2 cellular contexts compared by ENCODE assay signal in the genomic region with DNA sequence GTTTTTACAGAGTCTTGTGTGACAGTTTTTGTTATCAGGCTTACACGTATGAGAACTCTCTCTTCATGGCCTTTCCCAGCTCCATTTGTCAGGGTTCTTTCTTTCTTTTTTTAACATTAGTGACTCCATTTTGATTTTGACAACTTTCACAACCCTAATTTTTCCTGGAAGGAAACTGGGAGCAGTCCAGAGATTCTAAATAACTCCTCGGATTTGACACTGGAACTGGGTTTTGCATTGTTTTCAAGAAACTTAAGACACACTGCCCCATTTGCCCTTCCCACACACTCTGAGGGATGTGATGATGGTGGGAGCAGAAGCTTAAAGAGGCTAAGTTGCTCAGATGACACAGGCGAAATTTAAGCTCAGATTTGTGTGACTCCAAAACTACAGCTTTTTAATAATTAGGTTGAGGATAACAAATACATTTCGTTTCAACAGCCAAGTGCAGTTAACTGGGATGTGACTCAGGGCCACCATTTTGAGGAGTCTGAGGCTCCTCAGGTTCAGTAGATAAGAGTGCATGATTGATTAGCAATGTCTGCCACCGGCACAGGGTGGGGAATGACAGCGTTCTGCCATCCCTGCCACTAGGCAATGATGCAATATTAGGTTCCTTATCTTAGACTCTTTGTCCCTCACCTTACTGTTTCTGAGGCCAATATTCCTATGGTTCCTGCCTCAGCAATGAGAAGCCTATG.
TF ChIP-seq lines count a peak whose summit lies in the region.

No MANE protein-coding gene starts in this region.

TF ChIP-seq in GM23338, 12 proteins besides CTCF, POLR2A, EP300 and RAD21 (continues in another document):
- TF ChIP-seq, protein P1, sequence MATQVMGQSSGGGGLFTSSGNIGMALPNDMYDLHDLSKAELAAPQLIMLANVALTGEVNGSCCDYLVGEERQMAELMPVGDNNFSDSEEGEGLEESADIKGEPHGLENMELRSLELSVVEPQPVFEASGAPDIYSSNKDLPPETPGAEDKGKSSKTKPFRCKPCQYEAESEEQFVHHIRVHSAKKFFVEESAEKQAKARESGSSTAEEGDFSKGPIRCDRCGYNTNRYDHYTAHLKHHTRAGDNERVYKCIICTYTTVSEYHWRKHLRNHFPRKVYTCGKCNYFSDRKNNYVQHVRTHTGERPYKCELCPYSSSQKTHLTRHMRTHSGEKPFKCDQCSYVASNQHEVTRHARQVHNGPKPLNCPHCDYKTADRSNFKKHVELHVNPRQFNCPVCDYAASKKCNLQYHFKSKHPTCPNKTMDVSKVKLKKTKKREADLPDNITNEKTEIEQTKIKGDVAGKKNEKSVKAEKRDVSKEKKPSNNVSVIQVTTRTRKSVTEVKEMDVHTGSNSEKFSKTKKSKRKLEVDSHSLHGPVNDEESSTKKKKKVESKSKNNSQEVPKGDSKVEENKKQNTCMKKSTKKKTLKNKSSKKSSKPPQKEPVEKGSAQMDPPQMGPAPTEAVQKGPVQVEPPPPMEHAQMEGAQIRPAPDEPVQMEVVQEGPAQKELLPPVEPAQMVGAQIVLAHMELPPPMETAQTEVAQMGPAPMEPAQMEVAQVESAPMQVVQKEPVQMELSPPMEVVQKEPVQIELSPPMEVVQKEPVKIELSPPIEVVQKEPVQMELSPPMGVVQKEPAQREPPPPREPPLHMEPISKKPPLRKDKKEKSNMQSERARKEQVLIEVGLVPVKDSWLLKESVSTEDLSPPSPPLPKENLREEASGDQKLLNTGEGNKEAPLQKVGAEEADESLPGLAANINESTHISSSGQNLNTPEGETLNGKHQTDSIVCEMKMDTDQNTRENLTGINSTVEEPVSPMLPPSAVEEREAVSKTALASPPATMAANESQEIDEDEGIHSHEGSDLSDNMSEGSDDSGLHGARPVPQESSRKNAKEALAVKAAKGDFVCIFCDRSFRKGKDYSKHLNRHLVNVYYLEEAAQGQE (IDR thresholded peaks at IDR 0.05; ENCODE audit: unreplicated experiment): no peak
- TF ChIP-seq, protein P2, sequence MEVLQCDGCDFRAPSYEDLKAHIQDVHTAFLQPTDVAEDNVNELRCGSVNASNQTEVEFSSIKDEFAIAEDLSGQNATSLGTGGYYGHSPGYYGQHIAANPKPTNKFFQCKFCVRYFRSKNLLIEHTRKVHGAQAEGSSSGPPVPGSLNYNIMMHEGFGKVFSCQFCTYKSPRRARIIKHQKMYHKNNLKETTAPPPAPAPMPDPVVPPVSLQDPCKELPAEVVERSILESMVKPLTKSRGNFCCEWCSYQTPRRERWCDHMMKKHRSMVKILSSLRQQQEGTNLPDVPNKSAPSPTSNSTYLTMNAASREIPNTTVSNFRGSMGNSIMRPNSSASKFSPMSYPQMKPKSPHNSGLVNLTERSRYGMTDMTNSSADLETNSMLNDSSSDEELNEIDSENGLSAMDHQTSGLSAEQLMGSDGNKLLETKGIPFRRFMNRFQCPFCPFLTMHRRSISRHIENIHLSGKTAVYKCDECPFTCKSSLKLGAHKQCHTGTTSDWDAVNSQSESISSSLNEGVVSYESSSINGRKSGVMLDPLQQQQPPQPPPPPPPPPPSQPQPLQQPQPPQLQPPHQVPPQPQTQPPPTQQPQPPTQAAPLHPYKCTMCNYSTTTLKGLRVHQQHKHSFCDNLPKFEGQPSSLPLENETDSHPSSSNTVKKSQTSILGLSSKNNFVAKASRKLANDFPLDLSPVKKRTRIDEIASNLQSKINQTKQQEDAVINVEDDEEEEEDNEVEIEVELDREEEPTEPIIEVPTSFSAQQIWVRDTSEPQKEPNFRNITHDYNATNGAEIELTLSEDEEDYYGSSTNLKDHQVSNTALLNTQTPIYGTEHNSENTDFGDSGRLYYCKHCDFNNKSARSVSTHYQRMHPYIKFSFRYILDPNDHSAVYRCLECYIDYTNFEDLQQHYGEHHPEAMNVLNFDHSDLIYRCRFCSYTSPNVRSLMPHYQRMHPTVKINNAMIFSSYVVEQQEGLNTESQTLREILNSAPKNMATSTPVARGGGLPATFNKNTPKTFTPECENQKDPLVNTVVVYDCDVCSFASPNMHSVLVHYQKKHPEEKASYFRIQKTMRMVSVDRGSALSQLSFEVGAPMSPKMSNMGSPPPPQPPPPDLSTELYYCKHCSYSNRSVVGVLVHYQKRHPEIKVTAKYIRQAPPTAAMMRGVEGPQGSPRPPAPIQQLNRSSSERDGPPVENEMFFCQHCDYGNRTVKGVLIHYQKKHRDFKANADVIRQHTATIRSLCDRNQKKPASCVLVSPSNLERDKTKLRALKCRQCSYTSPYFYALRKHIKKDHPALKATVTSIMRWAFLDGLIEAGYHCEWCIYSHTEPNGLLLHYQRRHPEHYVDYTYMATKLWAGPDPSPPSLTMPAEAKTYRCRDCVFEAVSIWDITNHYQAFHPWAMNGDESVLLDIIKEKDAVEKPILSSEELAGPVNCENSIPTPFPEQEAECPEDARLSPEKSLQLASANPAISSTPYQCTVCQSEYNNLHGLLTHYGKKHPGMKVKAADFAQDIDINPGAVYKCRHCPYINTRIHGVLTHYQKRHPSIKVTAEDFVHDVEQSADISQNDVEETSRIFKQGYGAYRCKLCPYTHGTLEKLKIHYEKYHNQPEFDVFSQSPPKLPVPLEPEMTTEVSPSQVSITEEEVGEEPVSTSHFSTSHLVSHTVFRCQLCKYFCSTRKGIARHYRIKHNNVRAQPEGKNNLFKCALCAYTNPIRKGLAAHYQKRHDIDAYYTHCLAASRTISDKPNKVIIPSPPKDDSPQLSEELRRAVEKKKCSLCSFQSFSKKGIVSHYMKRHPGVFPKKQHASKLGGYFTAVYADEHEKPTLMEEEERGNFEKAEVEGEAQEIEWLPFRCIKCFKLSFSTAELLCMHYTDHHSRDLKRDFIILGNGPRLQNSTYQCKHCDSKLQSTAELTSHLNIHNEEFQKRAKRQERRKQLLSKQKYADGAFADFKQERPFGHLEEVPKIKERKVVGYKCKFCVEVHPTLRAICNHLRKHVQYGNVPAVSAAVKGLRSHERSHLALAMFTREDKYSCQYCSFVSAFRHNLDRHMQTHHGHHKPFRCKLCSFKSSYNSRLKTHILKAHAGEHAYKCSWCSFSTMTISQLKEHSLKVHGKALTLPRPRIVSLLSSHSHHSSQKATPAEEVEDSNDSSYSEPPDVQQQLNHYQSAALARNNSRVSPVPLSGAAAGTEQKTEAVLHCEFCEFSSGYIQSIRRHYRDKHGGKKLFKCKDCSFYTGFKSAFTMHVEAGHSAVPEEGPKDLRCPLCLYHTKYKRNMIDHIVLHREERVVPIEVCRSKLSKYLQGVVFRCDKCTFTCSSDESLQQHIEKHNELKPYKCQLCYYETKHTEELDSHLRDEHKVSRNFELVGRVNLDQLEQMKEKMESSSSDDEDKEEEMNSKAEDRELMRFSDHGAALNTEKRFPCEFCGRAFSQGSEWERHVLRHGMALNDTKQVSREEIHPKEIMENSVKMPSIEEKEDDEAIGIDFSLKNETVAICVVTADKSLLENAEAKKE (CRISPR knock-in tag; IDR thresholded peaks at IDR 0.05): no peak
- TF ChIP-seq ETS1 (IDR thresholded peaks at IDR 0.05) (no peak), JUNB (IDR thresholded peaks at IDR 0.05; ENCODE audit: unreplicated experiment) (no peak), ZNF114 (CRISPR knock-in tag; IDR thresholded peaks at IDR 0.05) (no peak), CREB1 (CRISPR knock-in tag; IDR thresholded peaks at IDR 0.05; ENCODE audit: low read depth) (no peak), POLR2AphosphoS5 (IDR thresholded peaks at IDR 0.05; ENCODE audit: low read depth) (no peak), EZH2phosphoT487 (IDR thresholded peaks at IDR 0.05; ENCODE audit: unreplicated experiment) (no peak)

TF ChIP-seq in K562, 482 proteins besides CTCF, POLR2A, EP300 and RAD21 (continued from another document and continues in another):
- TF ChIP-seq IRF9 (tag; IDR thresholded peaks at IDR 0.05) (peak; percentile 74), CBX5 (IDR thresholded peaks at IDR 0.05; ENCODE audit: borderline replicate concordance, low read depth) (no peak), CXXC5 (CRISPR knock-in tag; IDR thresholded peaks at IDR 0.05) (peak; percentile 37), STAG1 (CRISPR knock-in tag; IDR thresholded peaks at IDR 0.05; ENCODE audit: borderline replicate concordance) (no peak), KDM2B (CRISPR knock-in tag; IDR thresholded peaks at IDR 0.05) (no peak), HMGN3 (IDR thresholded peaks at IDR 0.05; ENCODE audit: borderline replicate concordance, extremely low read depth, insufficient read length, low read depth, low read length) (no peak), U2AF2 (optimal IDR thresholded peaks at IDR 0.05; ENCODE audit: low read depth, low read length) (no peak), SIX5 (IDR thresholded peaks at IDR 0.05; ENCODE audit: borderline replicate concordance in 1 of 2, insufficient read depth in 1 of 2, low read depth in 1 of 2, low read length in 2 of 2) (no peak), SNIP1 (IDR thresholded peaks at IDR 0.05; ENCODE audit: low read depth) (no peak), RREB1 (CRISPR knock-in tag; IDR thresholded peaks at IDR 0.05) (no peak), KDM1A (IDR thresholded peaks at IDR 0.05) (no peak), NR2C2 (CRISPR knock-in tag; IDR thresholded peaks at IDR 0.05) (no peak), NR2C2 (tag; IDR thresholded peaks at IDR 0.05) (0 out of 2 replicates have a peak, but pooled peaks have one; percentile 13), ZNF655 (CRISPR knock-in tag; IDR thresholded peaks at IDR 0.05) (no peak), RBM39 (optimal IDR thresholded peaks at IDR 0.05; ENCODE audit: low read depth, low read length) (no peak), ZNF316 (IDR thresholded peaks at IDR 0.05) (no peak), RB1 (IDR thresholded peaks at IDR 0.05; ENCODE audit: low read depth) (no peak), ZBTB2 (IDR thresholded peaks at IDR 0.05) (no peak)
- TF ChIP-seq, protein P3, sequence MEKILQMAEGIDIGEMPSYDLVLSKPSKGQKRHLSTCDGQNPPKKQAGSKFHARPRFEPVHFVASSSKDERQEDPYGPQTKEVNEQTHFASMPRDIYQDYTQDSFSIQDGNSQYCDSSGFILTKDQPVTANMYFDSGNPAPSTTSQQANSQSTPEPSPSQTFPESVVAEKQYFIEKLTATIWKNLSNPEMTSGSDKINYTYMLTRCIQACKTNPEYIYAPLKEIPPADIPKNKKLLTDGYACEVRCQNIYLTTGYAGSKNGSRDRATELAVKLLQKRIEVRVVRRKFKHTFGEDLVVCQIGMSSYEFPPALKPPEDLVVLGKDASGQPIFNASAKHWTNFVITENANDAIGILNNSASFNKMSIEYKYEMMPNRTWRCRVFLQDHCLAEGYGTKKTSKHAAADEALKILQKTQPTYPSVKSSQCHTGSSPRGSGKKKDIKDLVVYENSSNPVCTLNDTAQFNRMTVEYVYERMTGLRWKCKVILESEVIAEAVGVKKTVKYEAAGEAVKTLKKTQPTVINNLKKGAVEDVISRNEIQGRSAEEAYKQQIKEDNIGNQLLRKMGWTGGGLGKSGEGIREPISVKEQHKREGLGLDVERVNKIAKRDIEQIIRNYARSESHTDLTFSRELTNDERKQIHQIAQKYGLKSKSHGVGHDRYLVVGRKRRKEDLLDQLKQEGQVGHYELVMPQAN (IDR thresholded peaks at IDR 0.05; ENCODE audit: borderline replicate concordance): no peak
